Comparison of ENCODE assay signal across 28 cellular contexts in genomic region chr7:130544356-130544755, GRCh38.
"Had no signal": no experiment of that assay in that cellular context is flagged by ENCODE, and none has a peak within 500 bp of the region (broad histone marks: within the 10 kb centered on the region; RNA-seq: fewer than 3 reads in every experiment).

No MANE protein-coding gene starts in this region.

- FAIRE-seq: colon, endometrium, endothelial cell of umbilical vein, frontal cortex had no signal

- H3K4me1 ChIP-seq: colonic mucosa, esophagus squamous epithelium, foreskin keratinocyte, gastrocnemius medialis, gastroesophageal sphincter, heart left ventricle, heart right ventricle had no signal

- H3K27ac ChIP-seq: colonic mucosa, coronary artery, dorsolateral prefrontal cortex, epithelial cell of prostate, esophagus muscularis mucosa, esophagus squamous epithelium, foreskin keratinocyte, gastrocnemius medialis, gastroesophageal sphincter, heart right ventricle had no signal

- H3K9me3 ChIP-seq: colonic mucosa, esophagus muscularis mucosa, esophagus squamous epithelium, gastrocnemius medialis, gastroesophageal sphincter, heart left ventricle, heart right ventricle had no signal

- H3K36me3 ChIP-seq: colonic mucosa had no signal

- ATAC-seq: effector memory CD8-positive, alpha-beta T cell; esophagus mucosa; foreskin keratinocyte; gastrocnemius medialis; gastroesophageal sphincter; heart left ventricle; heart right ventricle had no signal

- H3K4me3 ChIP-seq: colonic mucosa, coronary artery, dorsolateral prefrontal cortex, esophagus muscularis mucosa, esophagus squamous epithelium, gastrocnemius medialis, gastroesophageal sphincter, heart left ventricle, heart right ventricle had no signal

- H3K27me3 ChIP-seq: colonic mucosa, dorsolateral prefrontal cortex, esophagus muscularis mucosa, esophagus squamous epithelium, foreskin keratinocyte, gastrocnemius medialis, gastroesophageal sphincter, heart left ventricle, heart right ventricle had no signal

- DNase-seq: colonic mucosa; cortex of kidney; dermis blood vessel endothelial cell; dorsolateral prefrontal cortex; effector CD4-positive, alpha-beta T cell; effector CD8-positive, alpha-beta T cell; effector memory CD4-positive, alpha-beta T cell; effector memory CD8-positive, alpha-beta T cell; endodermal cell; erythroblast; esophagus squamous epithelium; foreskin fibroblast; foreskin keratinocyte; foreskin melanocyte; gastrocnemius medialis; glutamatergic neuron; head of caudate nucleus; heart left ventricle; heart right ventricle had no signal
